1 cellular context compared by ENCODE assay signal in the genomic region with DNA sequence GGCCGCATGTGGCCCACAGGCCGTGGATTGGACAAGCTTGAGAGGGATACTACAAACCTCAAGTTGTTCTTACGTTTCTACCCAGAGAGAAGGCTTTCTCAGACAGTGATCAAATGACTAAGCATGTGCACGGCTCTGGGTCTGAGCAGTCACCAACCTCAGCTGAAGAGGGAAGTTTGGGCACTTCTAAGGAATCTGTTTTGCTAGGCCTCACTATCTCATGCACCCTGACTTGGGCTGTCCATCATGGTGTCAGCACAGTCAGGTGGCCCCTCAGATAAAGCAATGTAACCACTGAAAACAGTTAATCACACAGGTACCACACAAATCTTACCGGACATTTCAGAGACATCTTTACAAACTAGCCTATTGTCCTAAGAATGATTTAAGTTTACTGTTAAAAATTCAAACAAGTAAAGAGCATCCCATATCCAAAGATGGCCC.
TF ChIP-seq lines count a peak whose summit lies in the region.

No MANE protein-coding gene starts in this region.

TF ChIP-seq in K562, 482 proteins besides CTCF, POLR2A, EP300 and RAD21 (continued from another document and continues in another):
- TF ChIP-seq, protein P1, sequence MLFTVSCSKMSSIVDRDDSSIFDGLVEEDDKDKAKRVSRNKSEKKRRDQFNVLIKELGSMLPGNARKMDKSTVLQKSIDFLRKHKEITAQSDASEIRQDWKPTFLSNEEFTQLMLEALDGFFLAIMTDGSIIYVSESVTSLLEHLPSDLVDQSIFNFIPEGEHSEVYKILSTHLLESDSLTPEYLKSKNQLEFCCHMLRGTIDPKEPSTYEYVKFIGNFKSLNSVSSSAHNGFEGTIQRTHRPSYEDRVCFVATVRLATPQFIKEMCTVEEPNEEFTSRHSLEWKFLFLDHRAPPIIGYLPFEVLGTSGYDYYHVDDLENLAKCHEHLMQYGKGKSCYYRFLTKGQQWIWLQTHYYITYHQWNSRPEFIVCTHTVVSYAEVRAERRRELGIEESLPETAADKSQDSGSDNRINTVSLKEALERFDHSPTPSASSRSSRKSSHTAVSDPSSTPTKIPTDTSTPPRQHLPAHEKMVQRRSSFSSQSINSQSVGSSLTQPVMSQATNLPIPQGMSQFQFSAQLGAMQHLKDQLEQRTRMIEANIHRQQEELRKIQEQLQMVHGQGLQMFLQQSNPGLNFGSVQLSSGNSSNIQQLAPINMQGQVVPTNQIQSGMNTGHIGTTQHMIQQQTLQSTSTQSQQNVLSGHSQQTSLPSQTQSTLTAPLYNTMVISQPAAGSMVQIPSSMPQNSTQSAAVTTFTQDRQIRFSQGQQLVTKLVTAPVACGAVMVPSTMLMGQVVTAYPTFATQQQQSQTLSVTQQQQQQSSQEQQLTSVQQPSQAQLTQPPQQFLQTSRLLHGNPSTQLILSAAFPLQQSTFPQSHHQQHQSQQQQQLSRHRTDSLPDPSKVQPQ (CRISPR knock-in tag; IDR thresholded peaks at IDR 0.05; ENCODE audit: borderline replicate concordance): no peak
- TF ChIP-seq TGIF2 (CRISPR knock-in tag; IDR thresholded peaks at IDR 0.05): no peak
- TF ChIP-seq RBM25 (IDR thresholded peaks at IDR 0.05; ENCODE audit: low read depth, low read length, severe bottlenecking): no peak
- peak; percentile 69 for TF ChIP-seq ZFX (CRISPR knock-in tag; IDR thresholded peaks at IDR 0.05)
- TF ChIP-seq NRF1 (conservative IDR thresholded peaks at IDR 0.05 in 1 of 2, IDR thresholded peaks at IDR 0.05 in 1 of 2): peak; percentile 40 to 55; a peak in 2 of 4 replicates
- TF ChIP-seq ZC3H11A (IDR thresholded peaks at IDR 0.05; ENCODE audit: low read depth, low read length): no peak
- no peak for TF ChIP-seq ELF2 (CRISPR knock-in tag; IDR thresholded peaks at IDR 0.05)
- no peak; the same call in 1 of the 2 replicates for TF ChIP-seq ERF (CRISPR knock-in tag; IDR thresholded peaks at IDR 0.05)
- TF ChIP-seq CREM (IDR thresholded peaks at IDR 0.05; ENCODE audit: low read depth): peak; percentile 89
- TF ChIP-seq, protein P2, sequence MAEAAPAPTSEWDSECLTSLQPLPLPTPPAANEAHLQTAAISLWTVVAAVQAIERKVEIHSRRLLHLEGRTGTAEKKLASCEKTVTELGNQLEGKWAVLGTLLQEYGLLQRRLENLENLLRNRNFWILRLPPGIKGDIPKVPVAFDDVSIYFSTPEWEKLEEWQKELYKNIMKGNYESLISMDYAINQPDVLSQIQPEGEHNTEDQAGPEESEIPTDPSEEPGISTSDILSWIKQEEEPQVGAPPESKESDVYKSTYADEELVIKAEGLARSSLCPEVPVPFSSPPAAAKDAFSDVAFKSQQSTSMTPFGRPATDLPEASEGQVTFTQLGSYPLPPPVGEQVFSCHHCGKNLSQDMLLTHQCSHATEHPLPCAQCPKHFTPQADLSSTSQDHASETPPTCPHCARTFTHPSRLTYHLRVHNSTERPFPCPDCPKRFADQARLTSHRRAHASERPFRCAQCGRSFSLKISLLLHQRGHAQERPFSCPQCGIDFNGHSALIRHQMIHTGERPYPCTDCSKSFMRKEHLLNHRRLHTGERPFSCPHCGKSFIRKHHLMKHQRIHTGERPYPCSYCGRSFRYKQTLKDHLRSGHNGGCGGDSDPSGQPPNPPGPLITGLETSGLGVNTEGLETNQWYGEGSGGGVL (CRISPR knock-in tag; IDR thresholded peaks at IDR 0.05): no peak
- TF ChIP-seq, protein P3, sequence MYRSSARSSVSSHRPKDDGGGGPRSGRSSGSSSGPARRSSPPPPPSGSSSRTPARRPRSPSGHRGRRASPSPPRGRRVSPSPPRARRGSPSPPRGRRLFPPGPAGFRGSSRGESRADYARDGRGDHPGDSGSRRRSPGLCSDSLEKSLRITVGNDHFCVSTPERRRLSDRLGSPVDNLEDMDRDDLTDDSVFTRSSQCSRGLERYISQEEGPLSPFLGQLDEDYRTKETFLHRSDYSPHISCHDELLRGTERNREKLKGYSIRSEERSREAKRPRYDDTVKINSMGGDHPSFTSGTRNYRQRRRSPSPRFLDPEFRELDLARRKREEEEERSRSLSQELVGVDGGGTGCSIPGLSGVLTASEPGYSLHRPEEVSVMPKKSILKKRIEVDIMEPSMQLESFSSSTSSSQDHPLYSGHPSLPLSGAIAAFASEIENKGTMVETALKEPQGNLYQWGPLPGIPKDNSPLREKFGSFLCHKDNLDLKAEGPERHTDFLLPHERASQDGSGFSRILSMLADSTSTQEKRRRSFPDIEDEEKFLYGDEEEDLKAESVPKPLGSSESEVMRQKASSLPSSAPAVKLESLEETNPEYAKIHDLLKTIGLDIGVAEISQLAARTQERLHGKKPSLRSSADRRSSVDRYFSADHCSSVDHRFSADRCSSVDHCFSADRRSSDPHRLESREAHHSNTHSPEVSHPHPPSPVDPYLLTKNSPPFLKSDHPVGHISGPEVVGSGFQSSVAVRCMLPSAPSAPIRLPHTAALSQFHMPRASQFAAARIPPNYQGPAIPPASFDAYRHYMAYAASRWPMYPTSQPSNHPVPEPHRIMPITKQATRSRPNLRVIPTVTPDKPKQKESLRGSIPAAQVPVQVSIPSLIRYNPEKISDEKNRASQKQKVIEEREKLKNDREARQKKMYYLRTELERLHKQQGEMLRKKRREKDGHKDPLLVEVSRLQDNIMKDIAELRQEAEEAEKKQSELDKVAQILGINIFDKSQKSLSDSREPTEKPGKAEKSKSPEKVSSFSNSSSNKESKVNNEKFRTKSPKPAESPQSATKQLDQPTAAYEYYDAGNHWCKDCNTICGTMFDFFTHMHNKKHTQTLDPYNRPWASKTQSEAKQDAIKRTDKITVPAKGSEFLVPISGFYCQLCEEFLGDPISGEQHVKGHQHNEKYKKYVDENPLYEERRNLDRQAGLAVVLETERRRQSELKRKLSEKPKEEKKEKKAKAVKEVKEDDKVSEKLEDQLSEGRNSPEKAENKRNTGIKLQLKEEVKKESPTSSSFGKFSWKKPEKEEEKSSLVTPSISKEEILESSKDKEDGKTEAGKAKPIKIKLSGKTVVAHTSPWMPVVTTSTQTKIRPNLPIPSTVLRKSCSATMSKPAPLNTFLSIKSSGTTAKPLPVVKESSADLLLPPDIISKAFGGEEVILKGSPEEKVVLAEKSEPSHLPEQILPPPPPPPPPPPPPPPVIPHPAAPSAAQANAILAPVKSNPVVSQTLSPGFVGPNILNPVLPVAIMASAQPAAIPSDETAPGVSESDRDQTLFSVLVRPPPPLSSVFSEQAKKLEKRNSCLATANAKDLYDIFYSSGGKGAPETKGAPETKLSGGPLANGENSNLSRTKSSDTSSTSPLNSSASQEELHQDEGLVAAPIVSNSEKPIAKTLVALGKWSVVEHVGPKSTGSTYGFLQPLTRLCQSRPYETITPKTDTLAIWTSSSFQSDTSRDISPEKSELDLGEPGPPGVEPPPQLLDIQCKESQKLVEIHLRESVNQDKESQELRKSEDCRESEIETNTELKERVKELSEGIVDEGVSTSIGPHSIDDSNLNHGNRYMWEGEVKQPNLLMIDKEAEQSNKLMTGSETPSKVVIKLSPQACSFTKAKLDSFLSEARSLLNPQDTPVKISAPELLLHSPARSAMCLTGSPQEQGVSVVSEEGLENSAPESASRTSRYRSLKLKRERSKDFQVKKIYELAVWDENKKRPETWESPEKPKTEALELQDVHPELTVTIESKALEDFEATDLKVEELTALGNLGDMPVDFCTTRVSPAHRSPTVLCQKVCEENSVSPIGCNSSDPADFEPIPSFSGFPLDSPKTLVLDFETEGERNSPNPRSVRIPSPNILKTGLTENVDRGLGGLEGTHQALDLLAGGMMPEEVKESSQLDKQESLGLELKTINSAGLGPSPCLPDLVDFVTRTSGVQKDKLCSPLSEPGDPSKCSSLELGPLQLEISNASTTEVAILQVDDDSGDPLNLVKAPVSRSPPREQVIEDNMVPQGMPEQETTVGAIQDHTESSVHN (IDR thresholded peaks at IDR 0.05; ENCODE audit: borderline replicate concordance in 1 of 2, low read depth in 1 of 2): peak in 1 of 2 experiments; percentile 59; a peak in 1 of 4 replicates
- TF ChIP-seq HDAC8 (tag; IDR thresholded peaks at IDR 0.05): no peak
- peak; percentile 91 for TF ChIP-seq ZNF175 (CRISPR knock-in tag; IDR thresholded peaks at IDR 0.05; ENCODE audit: low read depth)
- TF ChIP-seq, protein P4, sequence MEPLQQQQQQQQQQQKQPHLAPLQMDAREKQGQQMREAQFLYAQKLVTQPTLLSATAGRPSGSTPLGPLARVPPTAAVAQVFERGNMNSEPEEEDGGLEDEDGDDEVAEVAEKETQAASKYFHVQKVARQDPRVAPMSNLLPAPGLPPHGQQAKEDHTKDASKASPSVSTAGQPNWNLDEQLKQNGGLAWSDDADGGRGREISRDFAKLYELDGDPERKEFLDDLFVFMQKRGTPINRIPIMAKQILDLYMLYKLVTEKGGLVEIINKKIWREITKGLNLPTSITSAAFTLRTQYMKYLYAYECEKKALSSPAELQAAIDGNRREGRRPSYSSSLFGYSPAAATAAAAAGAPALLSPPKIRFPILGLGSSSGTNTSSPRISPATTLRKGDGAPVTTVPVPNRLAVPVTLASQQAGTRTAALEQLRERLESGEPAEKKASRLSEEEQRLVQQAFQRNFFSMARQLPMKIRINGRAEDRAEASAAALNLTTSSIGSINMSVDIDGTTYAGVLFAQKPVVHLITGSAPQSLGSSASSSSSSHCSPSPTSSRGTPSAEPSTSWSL (CRISPR knock-in tag; IDR thresholded peaks at IDR 0.05; ENCODE audit: borderline replicate concordance): no peak
- TF ChIP-seq, protein P5, sequence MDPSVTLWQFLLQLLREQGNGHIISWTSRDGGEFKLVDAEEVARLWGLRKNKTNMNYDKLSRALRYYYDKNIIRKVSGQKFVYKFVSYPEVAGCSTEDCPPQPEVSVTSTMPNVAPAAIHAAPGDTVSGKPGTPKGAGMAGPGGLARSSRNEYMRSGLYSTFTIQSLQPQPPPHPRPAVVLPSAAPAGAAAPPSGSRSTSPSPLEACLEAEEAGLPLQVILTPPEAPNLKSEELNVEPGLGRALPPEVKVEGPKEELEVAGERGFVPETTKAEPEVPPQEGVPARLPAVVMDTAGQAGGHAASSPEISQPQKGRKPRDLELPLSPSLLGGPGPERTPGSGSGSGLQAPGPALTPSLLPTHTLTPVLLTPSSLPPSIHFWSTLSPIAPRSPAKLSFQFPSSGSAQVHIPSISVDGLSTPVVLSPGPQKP (CRISPR knock-in tag; IDR thresholded peaks at IDR 0.05): no peak
- no peak for TF ChIP-seq SRSF9 (IDR thresholded peaks at IDR 0.05; ENCODE audit: borderline replicate concordance, low read depth, low read length)
- no peak for TF ChIP-seq ZNF77 (CRISPR knock-in tag; IDR thresholded peaks at IDR 0.05)
- TF ChIP-seq TAL1 (IDR thresholded peaks at IDR 0.05): peak; percentile 98
- TF ChIP-seq, protein P6, sequence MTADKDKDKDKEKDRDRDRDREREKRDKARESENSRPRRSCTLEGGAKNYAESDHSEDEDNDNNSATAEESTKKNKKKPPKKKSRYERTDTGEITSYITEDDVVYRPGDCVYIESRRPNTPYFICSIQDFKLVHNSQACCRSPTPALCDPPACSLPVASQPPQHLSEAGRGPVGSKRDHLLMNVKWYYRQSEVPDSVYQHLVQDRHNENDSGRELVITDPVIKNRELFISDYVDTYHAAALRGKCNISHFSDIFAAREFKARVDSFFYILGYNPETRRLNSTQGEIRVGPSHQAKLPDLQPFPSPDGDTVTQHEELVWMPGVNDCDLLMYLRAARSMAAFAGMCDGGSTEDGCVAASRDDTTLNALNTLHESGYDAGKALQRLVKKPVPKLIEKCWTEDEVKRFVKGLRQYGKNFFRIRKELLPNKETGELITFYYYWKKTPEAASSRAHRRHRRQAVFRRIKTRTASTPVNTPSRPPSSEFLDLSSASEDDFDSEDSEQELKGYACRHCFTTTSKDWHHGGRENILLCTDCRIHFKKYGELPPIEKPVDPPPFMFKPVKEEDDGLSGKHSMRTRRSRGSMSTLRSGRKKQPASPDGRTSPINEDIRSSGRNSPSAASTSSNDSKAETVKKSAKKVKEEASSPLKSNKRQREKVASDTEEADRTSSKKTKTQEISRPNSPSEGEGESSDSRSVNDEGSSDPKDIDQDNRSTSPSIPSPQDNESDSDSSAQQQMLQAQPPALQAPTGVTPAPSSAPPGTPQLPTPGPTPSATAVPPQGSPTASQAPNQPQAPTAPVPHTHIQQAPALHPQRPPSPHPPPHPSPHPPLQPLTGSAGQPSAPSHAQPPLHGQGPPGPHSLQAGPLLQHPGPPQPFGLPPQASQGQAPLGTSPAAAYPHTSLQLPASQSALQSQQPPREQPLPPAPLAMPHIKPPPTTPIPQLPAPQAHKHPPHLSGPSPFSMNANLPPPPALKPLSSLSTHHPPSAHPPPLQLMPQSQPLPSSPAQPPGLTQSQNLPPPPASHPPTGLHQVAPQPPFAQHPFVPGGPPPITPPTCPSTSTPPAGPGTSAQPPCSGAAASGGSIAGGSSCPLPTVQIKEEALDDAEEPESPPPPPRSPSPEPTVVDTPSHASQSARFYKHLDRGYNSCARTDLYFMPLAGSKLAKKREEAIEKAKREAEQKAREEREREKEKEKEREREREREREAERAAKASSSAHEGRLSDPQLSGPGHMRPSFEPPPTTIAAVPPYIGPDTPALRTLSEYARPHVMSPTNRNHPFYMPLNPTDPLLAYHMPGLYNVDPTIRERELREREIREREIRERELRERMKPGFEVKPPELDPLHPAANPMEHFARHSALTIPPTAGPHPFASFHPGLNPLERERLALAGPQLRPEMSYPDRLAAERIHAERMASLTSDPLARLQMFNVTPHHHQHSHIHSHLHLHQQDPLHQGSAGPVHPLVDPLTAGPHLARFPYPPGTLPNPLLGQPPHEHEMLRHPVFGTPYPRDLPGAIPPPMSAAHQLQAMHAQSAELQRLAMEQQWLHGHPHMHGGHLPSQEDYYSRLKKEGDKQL (CRISPR knock-in tag; IDR thresholded peaks at IDR 0.05; ENCODE audit: borderline replicate concordance): no peak
- TF ChIP-seq PRPF4 (IDR thresholded peaks at IDR 0.05; ENCODE audit: insufficient read depth, low read depth, low read length, poor library complexity, severe bottlenecking): no peak
- TF ChIP-seq, protein P7, sequence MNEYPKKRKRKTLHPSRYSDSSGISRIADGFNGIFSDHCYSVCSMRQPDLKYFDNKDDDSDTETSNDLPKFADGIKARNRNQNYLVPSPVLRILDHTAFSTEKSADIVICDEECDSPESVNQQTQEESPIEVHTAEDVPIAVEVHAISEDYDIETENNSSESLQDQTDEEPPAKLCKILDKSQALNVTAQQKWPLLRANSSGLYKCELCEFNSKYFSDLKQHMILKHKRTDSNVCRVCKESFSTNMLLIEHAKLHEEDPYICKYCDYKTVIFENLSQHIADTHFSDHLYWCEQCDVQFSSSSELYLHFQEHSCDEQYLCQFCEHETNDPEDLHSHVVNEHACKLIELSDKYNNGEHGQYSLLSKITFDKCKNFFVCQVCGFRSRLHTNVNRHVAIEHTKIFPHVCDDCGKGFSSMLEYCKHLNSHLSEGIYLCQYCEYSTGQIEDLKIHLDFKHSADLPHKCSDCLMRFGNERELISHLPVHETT (CRISPR knock-in tag; conservative IDR thresholded peaks at IDR 0.05 in 1 of 2, IDR thresholded peaks at IDR 0.05 in 1 of 2): peak in 1 of 2 experiments; percentile 89; a peak in 2 of 4 replicates
- TF ChIP-seq PTRF (tag; IDR thresholded peaks at IDR 0.05): peak; percentile 74; the same call in 1 of the 2 replicates
- no peak for TF ChIP-seq ZNF324 (CRISPR knock-in tag; IDR thresholded peaks at IDR 0.05)
- TF ChIP-seq HNRNPUL1 (IDR thresholded peaks at IDR 0.05; ENCODE audit: low read length): no peak
- TF ChIP-seq PURB (CRISPR knock-in tag; IDR thresholded peaks at IDR 0.05; ENCODE audit: low read depth): no peak
- TF ChIP-seq KDM1A (IDR thresholded peaks at IDR 0.05): peak; percentile 100
- TF ChIP-seq FOXA1 (IDR thresholded peaks at IDR 0.05; ENCODE audit: borderline replicate concordance): no peak
